Comparison of ENCODE assay signal across 1 cellular context in genomic region chr9:130693426-130694191, GRCh38.
TF ChIP-seq lines count a peak whose summit lies in the region.

Gene EXOSC2, plus strand, starts transcription at chr9:130693780. Its CDS starts 12 bp downstream, at chr9:130693792.

TF ChIP-seq in HEK293, 187 proteins besides CTCF, POLR2A, EP300 and RAD21 (continued from another document and continues in another):
- TF ChIP-seq ZIC2 (tag by site-specific recombination; IDR thresholded peaks at IDR 0.05) (peak; percentile 12; the same call in 1 of the 2 replicates), ZBTB8A (tag by site-specific recombination; IDR thresholded peaks at IDR 0.05) (peak; percentile 23; the same call in 1 of the 2 replicates), ZXDB (tag by site-specific recombination; IDR thresholded peaks at IDR 0.05) (peak; percentile 81), ZNF280D (tag by site-specific recombination; IDR thresholded peaks at IDR 0.05) (no peak), ZNF2 (tag by site-specific recombination; IDR thresholded peaks at IDR 0.05) (no peak; the same call in 1 of the 2 replicates), ZNF571 (tag by site-specific recombination; IDR thresholded peaks at IDR 0.05) (no peak), SP7 (tag by site-specific recombination; IDR thresholded peaks at IDR 0.05) (peak; percentile 74; the same call in 1 of the 2 replicates), KLF1 (tag by site-specific recombination; IDR thresholded peaks at IDR 0.05) (peak; percentile 69), ZNF292 (tag by site-specific recombination; IDR thresholded peaks at IDR 0.05; ENCODE audit: borderline replicate concordance, low read depth) (no peak), ZNF776 (tag by site-specific recombination; IDR thresholded peaks at IDR 0.05; ENCODE audit: borderline replicate concordance) (no peak), TRIM28 (IDR thresholded peaks at IDR 0.05; ENCODE audit: borderline replicate concordance, low read length) (no peak), REPIN1 (tag by site-specific recombination; IDR thresholded peaks at IDR 0.05; ENCODE audit: low read depth) (0 out of 2 replicates have a peak, but pooled peaks have one; percentile 40), ZBTB6 (tag by site-specific recombination; IDR thresholded peaks at IDR 0.05) (peak; percentile 44; the same call in 1 of the 2 replicates), IKZF3 (tag by site-specific recombination; IDR thresholded peaks at IDR 0.05) (no peak), RBAK (tag by site-specific recombination; IDR thresholded peaks at IDR 0.05) (no peak), KLF17 (tag by site-specific recombination; IDR thresholded peaks at IDR 0.05) (peak; percentile 54; the same call in 1 of the 2 replicates), REST (tag by site-specific recombination; IDR thresholded peaks at IDR 0.05) (peak; percentile 11; the same call in 1 of the 2 replicates), ZNF311 (tag by site-specific recombination; IDR thresholded peaks at IDR 0.05; ENCODE audit: borderline replicate concordance) (no peak), ZNF549 (tag by site-specific recombination; IDR thresholded peaks at IDR 0.05) (no peak), OVOL3 (tag by site-specific recombination; IDR thresholded peaks at IDR 0.05) (peak; percentile 58; the same call in 1 of the 2 replicates), PRDM10 (tag by site-specific recombination; IDR thresholded peaks at IDR 0.05) (no peak), ZFP3 (tag by site-specific recombination; IDR thresholded peaks at IDR 0.05; ENCODE audit: low read depth) (no peak), ZBTB11 (tag by site-specific recombination; conservative IDR thresholded peaks at IDR 0.05; ENCODE audit: low read depth) (0 out of 2 replicates have a peak, but pooled peaks have one; percentile 11), MYNN (tag by site-specific recombination; IDR thresholded peaks at IDR 0.05; ENCODE audit: borderline replicate concordance) (no peak), KLF8 (tag by site-specific recombination; IDR thresholded peaks at IDR 0.05) (peak; percentile 63), ZFHX2 (tag by site-specific recombination; conservative IDR thresholded peaks at IDR 0.05) (0 out of 2 replicates have a peak, but pooled peaks have one; percentile 19), ZNF768 (tag by site-specific recombination; IDR thresholded peaks at IDR 0.05) (no peak; the same call in 1 of the 2 replicates), ZNF157 (tag by site-specific recombination; IDR thresholded peaks at IDR 0.05) (no peak), ZNF660 (tag by site-specific recombination; IDR thresholded peaks at IDR 0.05) (peak; percentile 17), GLIS2 (tag by site-specific recombination; IDR thresholded peaks at IDR 0.05) (no peak), PRDM6 (tag by site-specific recombination; IDR thresholded peaks at IDR 0.05) (no peak), ZNF148 (tag by site-specific recombination; IDR thresholded peaks at IDR 0.05; ENCODE audit: borderline replicate concordance) (no peak), ZNF239 (tag by site-specific recombination; IDR thresholded peaks at IDR 0.05) (no peak), ZNF449 (tag by site-specific recombination; IDR thresholded peaks at IDR 0.05) (no peak)
